In genomic region chr7:77269360-77270075, GRCh38 we compare ENCODE assay signal across 8 cellular contexts.
A peak's percentile ranks its signal among the peaks of the same experiment; 100 is the strongest.
DNase-seq lines count a peak whose midpoint lies in the region; ATAC-seq, FAIRE-seq and TF ChIP-seq lines count a peak whose summit lies in the region.

No MANE protein-coding gene starts in this region.

- CTCF ChIA-PET in GM12878 (lab: Yijun Ruan, JAX) = interaction anchor here (0.8 to 2.1 kb wide), 5 partner anchors 10 to 147 kb away, joined by 3 to 6 read pairs (median 3); partner anchors contain the start of gene CCDC146

- peak; percentile 87 for ATAC-seq in GM19372 (IDR thresholded peaks at IDR 0.05; ENCODE audit: low read depth, unreplicated experiment)
- peak; percentile 74 for ATAC-seq in HG03066 (IDR thresholded peaks at IDR 0.05; ENCODE audit: low read depth, unreplicated experiment)
- ATAC-seq in GM12878 = peak; percentile 79
- ATAC-seq in stimulated activated naive B cell treated with anti-CD40 and anti-IgM and Interleukin-4, amounts not matched to agents 10 μg/mL and 1 μg/mL and 100 μg/mL, for 72 hours (replicated peaks) = peak; percentile 72 to 91

- no peaks in the 10 kb centered on the region for H3K9me3 Mint-ChIP-seq in stimulated activated naive B cell treated with anti-CD40 and anti-IgM and Interleukin-4, amounts not matched to agents 10 μg/mL and 1 μg/mL and 100 μg/mL, for 72 hours
- H3K9me3 Mint-ChIP-seq in nephron progenitor cell = peaks cover 8% of the 10 kb centered on the region

- FAIRE-seq in GM12878 (lab: Jason Lieb, UNC) = peak; percentile 23

- TF ChIP-seq CTCF in GM12878 (IDR thresholded peaks at IDR 0.05 in 2 of 3, conservative IDR thresholded peaks at IDR 0.05 in 1 of 3; ENCODE audit: control insufficient read depth in 2 of 3, extremely low read depth in 1 of 3, insufficient read depth in 1 of 3, low read depth in 3 of 3, low read length in 3 of 3) (no peak), nephron progenitor cell (IDR thresholded peaks at IDR 0.05) (no peak)

- SMC1A ChIA-PET in GM12878 (lab: Charles Lee; ENCODE audit: uncharacterized antibody, unreplicated experiment) = interaction anchor here (0.6 to 3.6 kb wide), 7 partner anchors 11 to 66 kb away, joined by 3 to 11 read pairs (median 5); no protein-coding TSS in a partner anchor

- RAD21 ChIA-PET in GM12878 (lab: Charles Lee; ENCODE audit: unreplicated experiment) = interaction anchor here (0.6 to 1.5 kb wide), 2 partner anchors 62 to 75 kb away, joined by 3 to 4 read pairs; no protein-coding TSS in a partner anchor

- H3K9me3 ChIP-seq in GM12878 (replicated peaks; ENCODE audit: control insufficient read depth, insufficient read depth, low read length) (no peaks in the 10 kb centered on the region), HAP-1 (no peaks in the 10 kb centered on the region)

- DNase-seq in GM12878 (ENCODE audit: low read depth, low spot score) (peak; percentile 23), SHP77 treated with DMSO at 0.1 percent for 48 hours (lab: John Stamatoyannopoulos, UW) (no peak), nephron progenitor cell (no peak), NCI-H1694 treated with DMSO at 0.1 percent for 48 hours (lab: John Stamatoyannopoulos, UW) (no peak), HAP-1 (ENCODE audit: low spot score in 2 of 2) (no peak)
- DNase-seq in stimulated activated naive B cell treated with anti-CD40 and anti-IgM and Interleukin-4, amounts not matched to agents 10 μg/mL and 1 μg/mL and 100 μg/mL, for 72 hours = no peak

- H3K4me1 ChIP-seq in GM12878 (ENCODE audit: control insufficient read depth, insufficient read depth, low read length) (peaks cover 19% of the 10 kb centered on the region), HAP-1 (no peaks in the 10 kb centered on the region)

- no peak overlapping the region for H3K9ac ChIP-seq in GM12878 (ENCODE audit: control insufficient read depth, insufficient read depth, low read length)

- BruUV-seq in GM12878 (replicated peaks; lab: Mats Ljungman, UMichigan) = no TSS peak

- H3K4me2 ChIP-seq in GM12878 (ENCODE audit: control insufficient read depth, insufficient read depth) = no peak overlapping the region; the same call in 1 of the 2 replicates

- H3K79me2 ChIP-seq in GM12878 (ENCODE audit: control insufficient read depth, insufficient read depth, low read length) = no peaks in the 10 kb centered on the region

- H3K27ac Mint-ChIP-seq in stimulated activated naive B cell treated with anti-CD40 and anti-IgM and Interleukin-4, amounts not matched to agents 10 μg/mL and 1 μg/mL and 100 μg/mL, for 72 hours = peak overlapping the region; percentile 44
- H3K27ac Mint-ChIP-seq in nephron progenitor cell = no peak overlapping the region

- TF ChIP-seq RAD21 in GM12878 (IDR thresholded peaks at IDR 0.05; ENCODE audit: insufficient read depth, low read depth, low read length) = no peak

- peaks cover 21 to 49% of the 10 kb centered on the region in 2 donors for H3K4me1 Mint-ChIP-seq in stimulated activated naive B cell treated with anti-CD40 and anti-IgM and Interleukin-4, amounts not matched to agents 10 μg/mL and 1 μg/mL and 100 μg/mL, for 72 hours
- H3K4me1 Mint-ChIP-seq in nephron progenitor cell = no peaks in the 10 kb centered on the region

- no peaks in the 10 kb centered on the region for H3K27me3 Mint-ChIP-seq in stimulated activated naive B cell treated with anti-CD40 and anti-IgM and Interleukin-4, amounts not matched to agents 10 μg/mL and 1 μg/mL and 100 μg/mL, for 72 hours
- H3K27me3 Mint-ChIP-seq in nephron progenitor cell (ENCODE audit: low read depth, poor library complexity) = peaks cover 3% of the 10 kb centered on the region

- H2AFZ ChIP-seq in GM12878 (ENCODE audit: control insufficient read depth, low read depth, low read length) = no peak overlapping the region

- H4K20me1 ChIP-seq in GM12878 (ENCODE audit: control insufficient read depth, insufficient read depth) = no peaks in the 10 kb centered on the region

- in situ Hi-C loops in GM12878 (cut with MboI) (no loop called here), HAP-1 (cut with MboI; ENCODE audit: low sequenced_read_pairs) (no loop called here)

- no peak for TF ChIP-seq POLR2A in GM12878 (IDR thresholded peaks at IDR 0.05; ENCODE audit: low read depth, low read length)

- H3K27ac ChIP-seq in GM12878 (ENCODE audit: control insufficient read depth, insufficient read depth) = no peak overlapping the region

- H3K4me3 ChIP-seq in GM12878 (no peak overlapping the region), HAP-1 (no peak overlapping the region)

- intact Hi-C loops in GM12878 (cut with micrococcal nuclease; ENCODE audit: unreplicated experiment) = no loop called here

- POLR2A ChIA-PET in GM12878 (lab: Charles Lee) = interaction anchor here (0.6 kb wide), 2 partner anchors 59 to 68 kb away, joined by 3 read pairs; no protein-coding TSS in a partner anchor

- no peaks in the 10 kb centered on the region for H3K36me3 Mint-ChIP-seq in stimulated activated naive B cell treated with anti-CD40 and anti-IgM and Interleukin-4, amounts not matched to agents 10 μg/mL and 1 μg/mL and 100 μg/mL, for 72 hours
- peaks cover 6% of the 10 kb centered on the region for H3K36me3 Mint-ChIP-seq in nephron progenitor cell (ENCODE audit: low read depth)

- H3K27me3 ChIP-seq in GM12878 (replicated peaks in 1 of 2; ENCODE audit: control insufficient read depth in 2 of 2, insufficient read depth in 2 of 2, low read length in 1 of 2) (no peaks in the 10 kb centered on the region), HAP-1 (ENCODE audit: low read depth) (0 out of 2 replicates have a peak, but pooled peaks cover 3% of the 10 kb centered on the region)

- peak overlapping the region; percentile 27 to 69 for H3K4me3 Mint-ChIP-seq in stimulated activated naive B cell treated with anti-CD40 and anti-IgM and Interleukin-4, amounts not matched to agents 10 μg/mL and 1 μg/mL and 100 μg/mL, for 72 hours
- no peak overlapping the region for H3K4me3 Mint-ChIP-seq in nephron progenitor cell

- 56% methylated on average over 4 of the region's 4 CpGs for WGBS in GM12878 (ENCODE audit: insufficient coverage, insufficient replicate concordance, low lambda C conversion rate, missing lambda C conversion rate)

- TF ChIP-seq EP300 in GM12878 (IDR thresholded peaks at IDR 0.05; ENCODE audit: borderline replicate concordance in 1 of 2, control insufficient read depth in 1 of 2, low read depth in 2 of 2, low read length in 2 of 2) = no peak

- H3K36me3 ChIP-seq in GM12878 (ENCODE audit: control insufficient read depth in 2 of 2, insufficient read depth in 2 of 2, low read length in 1 of 2) (no peaks in the 10 kb centered on the region), HAP-1 (replicated peaks) (no peaks in the 10 kb centered on the region)

TF ChIP-seq in GM12878, 131 proteins besides CTCF, POLR2A, EP300 and RAD21 (continues in another document):
- TF ChIP-seq CREB1 (IDR thresholded peaks at IDR 0.05; ENCODE audit: low read depth) = no peak
- TF ChIP-seq NR2C1 (IDR thresholded peaks at IDR 0.05) = no peak
- TF ChIP-seq MEF2A (IDR thresholded peaks at IDR 0.05; ENCODE audit: insufficient read depth, low read depth, low read length) = peak; percentile 83
- peak; percentile 46; the same call in 1 of the 2 replicates for TF ChIP-seq NFIC (IDR thresholded peaks at IDR 0.05; ENCODE audit: low read depth, low read length)
- TF ChIP-seq RFX5 (IDR thresholded peaks at IDR 0.05; ENCODE audit: low read depth, low read length) = no peak
- TF ChIP-seq CHD2 (IDR thresholded peaks at IDR 0.05; ENCODE audit: borderline replicate concordance, low read depth, low read length) = no peak
- TF ChIP-seq ZNF384 (IDR thresholded peaks at IDR 0.05; ENCODE audit: borderline replicate concordance, low read depth, low read length) = no peak
- no peak for TF ChIP-seq ATF7 (IDR thresholded peaks at IDR 0.05; ENCODE audit: low read depth)
- TF ChIP-seq KAT2A (conservative IDR thresholded peaks at IDR 0.05; ENCODE audit: control insufficient read depth, low read depth, low read length) = no peak
- TF ChIP-seq JUNB (IDR thresholded peaks at IDR 0.05) = peak; percentile 17; the same call in 1 of the 2 replicates
- TF ChIP-seq, protein P1, sequence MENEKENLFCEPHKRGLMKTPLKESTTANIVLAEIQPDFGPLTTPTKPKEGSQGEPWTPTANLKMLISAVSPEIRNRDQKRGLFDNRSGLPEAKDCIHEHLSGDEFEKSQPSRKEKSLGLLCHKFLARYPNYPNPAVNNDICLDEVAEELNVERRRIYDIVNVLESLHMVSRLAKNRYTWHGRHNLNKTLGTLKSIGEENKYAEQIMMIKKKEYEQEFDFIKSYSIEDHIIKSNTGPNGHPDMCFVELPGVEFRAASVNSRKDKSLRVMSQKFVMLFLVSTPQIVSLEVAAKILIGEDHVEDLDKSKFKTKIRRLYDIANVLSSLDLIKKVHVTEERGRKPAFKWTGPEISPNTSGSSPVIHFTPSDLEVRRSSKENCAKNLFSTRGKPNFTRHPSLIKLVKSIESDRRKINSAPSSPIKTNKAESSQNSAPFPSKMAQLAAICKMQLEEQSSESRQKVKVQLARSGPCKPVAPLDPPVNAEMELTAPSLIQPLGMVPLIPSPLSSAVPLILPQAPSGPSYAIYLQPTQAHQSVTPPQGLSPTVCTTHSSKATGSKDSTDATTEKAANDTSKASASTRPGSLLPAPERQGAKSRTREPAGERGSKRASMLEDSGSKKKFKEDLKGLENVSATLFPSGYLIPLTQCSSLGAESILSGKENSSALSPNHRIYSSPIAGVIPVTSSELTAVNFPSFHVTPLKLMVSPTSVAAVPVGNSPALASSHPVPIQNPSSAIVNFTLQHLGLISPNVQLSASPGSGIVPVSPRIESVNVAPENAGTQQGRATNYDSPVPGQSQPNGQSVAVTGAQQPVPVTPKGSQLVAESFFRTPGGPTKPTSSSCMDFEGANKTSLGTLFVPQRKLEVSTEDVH (IDR thresholded peaks at IDR 0.05; ENCODE audit: low read depth, partially characterized antibody) = no peak
- TF ChIP-seq SP1 (IDR thresholded peaks at IDR 0.05; ENCODE audit: low read depth, low read length) = no peak
- TF ChIP-seq TCF3 (IDR thresholded peaks at IDR 0.05; ENCODE audit: borderline replicate concordance, insufficient read depth, low read depth, low read length) = 0 out of 2 replicates have a peak, but pooled peaks have one; percentile 38
- no peak for TF ChIP-seq FOXK2 (IDR thresholded peaks at IDR 0.05)
- TF ChIP-seq RUNX3 (IDR thresholded peaks at IDR 0.05; ENCODE audit: low read length) = peak; percentile 63
- no peak for TF ChIP-seq BRCA1 (IDR thresholded peaks at IDR 0.05; ENCODE audit: low read depth, low read length)
- TF ChIP-seq LARP7 (IDR thresholded peaks at IDR 0.05) = no peak
